7 cellular contexts compared by ENCODE assay signal in the genomic region with DNA sequence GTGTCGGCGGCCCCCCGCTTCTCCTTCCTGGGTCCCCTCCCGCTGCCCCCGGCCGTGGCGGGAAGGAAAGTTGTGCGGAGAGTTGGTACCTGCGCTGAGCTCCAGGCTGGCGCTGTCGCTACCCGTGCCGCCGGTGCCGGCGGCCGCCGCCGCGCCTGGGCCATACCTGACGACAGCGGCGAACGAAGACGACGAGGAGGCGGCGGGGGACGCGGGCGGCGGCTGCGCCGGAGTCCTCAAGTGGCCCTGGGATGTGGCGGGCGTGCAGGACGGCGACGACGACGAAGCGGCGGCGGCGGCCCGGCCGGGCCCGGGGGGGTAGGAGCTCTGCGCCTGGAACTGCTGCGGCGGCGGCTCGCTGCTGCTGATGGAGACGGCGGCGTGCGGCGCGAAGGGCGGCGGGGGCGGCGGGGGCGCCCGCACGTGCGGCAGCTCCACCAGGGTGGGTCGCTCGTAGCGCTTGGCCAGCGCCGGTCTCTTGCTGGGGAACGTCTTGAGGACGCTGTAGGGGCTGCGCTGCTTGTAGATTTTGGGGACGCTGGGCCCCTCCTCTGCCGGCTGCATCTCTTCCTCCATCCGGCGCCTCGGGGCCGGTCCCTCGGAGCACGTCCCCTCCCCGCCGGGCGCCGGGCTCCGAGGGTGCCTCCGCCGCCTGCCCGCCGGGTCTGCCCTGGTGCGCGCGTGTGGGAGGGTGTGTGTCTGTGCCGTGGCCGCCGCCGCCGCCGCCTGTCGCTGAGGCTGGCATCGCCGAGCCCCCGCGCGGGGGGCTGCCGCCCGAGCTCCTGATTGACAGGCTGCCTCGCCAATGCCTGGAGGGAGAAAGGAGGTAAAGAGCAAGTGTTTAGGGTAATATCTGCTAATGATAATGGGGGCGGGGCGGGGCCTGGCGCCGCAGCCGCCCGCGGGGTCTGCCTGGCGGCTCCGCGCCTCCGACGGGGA. TPM values are rescaled to one million over a fixed set of nuclear protein-coding genes. Genes with fewer than 3 reads are reported as not detected.
DNase-seq lines count a peak whose midpoint lies in the region; ATAC-seq and TF ChIP-seq lines count a peak whose summit lies in the region.

No MANE protein-coding gene starts in this region.

- H3K27ac ChIP-seq in KOPT-K1 (ENCODE audit: low read depth, low read length, poor library complexity, severe bottlenecking): peak overlapping the region; percentile 55
- H3K27ac ChIP-seq in skeletal muscle tissue (ENCODE audit: low read depth, low read length): no peak overlapping the region

- H3K4me3 Mint-ChIP-seq in activated CD4-positive, alpha-beta T cell treated with anti-CD3 and anti-CD28 coated beads, Interleukin-2, amount 10 ng/mL, durations not matched to agents 7 days and 5 days: peak overlapping the region; percentile 61
- H3K4me3 Mint-ChIP-seq in glutamatergic neuron (ENCODE audit: unreplicated experiment): peak overlapping the region; percentile 89

- H3K9me3 ChIP-seq in KOPT-K1 (ENCODE audit: insufficient read depth, low read length, poor library complexity, severe bottlenecking): no peaks in the 10 kb centered on the region
- H3K9me3 ChIP-seq in skeletal muscle tissue (ENCODE audit: control insufficient read depth in 3 of 3, low read length in 3 of 3): no peaks in the 10 kb centered on the region

- H3K4me1 ChIP-seq in skeletal muscle tissue (ENCODE audit: control insufficient read depth in 3 of 3, insufficient read depth in 3 of 3, low read length in 3 of 3): peaks cover 0 to 3% (median 0%) of the 10 kb centered on the region in 3 donors

- POLR2A ChIA-PET in activated CD4-positive, alpha-beta T cell treated with anti-CD3 and anti-CD28 coated beads, Interleukin-2, amount 10 ng/mL, durations not matched to agents 7 days and 5 days (lab: Charles Lee): no interaction called here

- CTCF ChIA-PET in activated CD4-positive, alpha-beta T cell treated with anti-CD3 and anti-CD28 coated beads, Interleukin-2, amount 10 ng/mL, durations not matched to agents 7 days and 5 days (lab: Charles Lee): no interaction called here

- H3K4me1 Mint-ChIP-seq in activated CD4-positive, alpha-beta T cell treated with anti-CD3 and anti-CD28 coated beads, Interleukin-2, amount 10 ng/mL, durations not matched to agents 7 days and 5 days: peaks cover 11% of the 10 kb centered on the region
- peaks cover 2% of the 10 kb centered on the region for H3K4me1 Mint-ChIP-seq in glutamatergic neuron (ENCODE audit: low read depth, unreplicated experiment)

- DNase-seq in GM13977 (ENCODE audit: low spot score): peak; percentile 95
- peak; percentile 6 for DNase-seq in activated CD4-positive, alpha-beta T cell treated with anti-CD3 and anti-CD28 coated beads, Interleukin-2, amount 10 ng/mL, durations not matched to agents 7 days and 5 days
- peak; percentile 80 for DNase-seq in glutamatergic neuron
- DNase-seq in COLO829 (ENCODE audit: low spot score): no peak

- peaks cover 52% of the 10 kb centered on the region for H3K27me3 Mint-ChIP-seq in activated CD4-positive, alpha-beta T cell treated with anti-CD3 and anti-CD28 coated beads, Interleukin-2, amount 10 ng/mL, durations not matched to agents 7 days and 5 days
- peaks cover 16% of the 10 kb centered on the region for H3K27me3 Mint-ChIP-seq in glutamatergic neuron (ENCODE audit: unreplicated experiment)

- TF ChIP-seq CTCF in GM13977 (IDR thresholded peaks at IDR 0.05; ENCODE audit: extremely low read depth, insufficient read depth, missing control alignments): no peak
- no peak for TF ChIP-seq CTCF in glutamatergic neuron (IDR thresholded peaks at IDR 0.05; ENCODE audit: partially characterized antibody, unreplicated experiment)

- in situ Hi-C loops in GM13977 (cut with MboI; ENCODE audit: low pct_unique_long_range_greater_than_20kb, low sequenced_read_pairs, unreplicated experiment): no loop called here

- peaks cover 2% of the 10 kb centered on the region for H3K36me3 Mint-ChIP-seq in activated CD4-positive, alpha-beta T cell treated with anti-CD3 and anti-CD28 coated beads, Interleukin-2, amount 10 ng/mL, durations not matched to agents 7 days and 5 days (ENCODE audit: low read depth)
- peaks cover 14% of the 10 kb centered on the region for H3K36me3 Mint-ChIP-seq in glutamatergic neuron (ENCODE audit: unreplicated experiment)

- ATAC-seq in GM21619 (IDR thresholded peaks at IDR 0.05; ENCODE audit: unreplicated experiment): peak; percentile 54

- no peaks in the 10 kb centered on the region for H3K36me3 ChIP-seq in KOPT-K1 (ENCODE audit: insufficient read depth, low read length)
- no peaks in the 10 kb centered on the region for H3K36me3 ChIP-seq in skeletal muscle tissue (ENCODE audit: control insufficient read depth in 3 of 3, insufficient read depth in 3 of 3, low read length in 3 of 3)

- no peak overlapping the region for H3K27ac Mint-ChIP-seq in activated CD4-positive, alpha-beta T cell treated with anti-CD3 and anti-CD28 coated beads, Interleukin-2, amount 10 ng/mL, durations not matched to agents 7 days and 5 days
- no peak overlapping the region for H3K27ac Mint-ChIP-seq in glutamatergic neuron (ENCODE audit: unreplicated experiment)

- H3K9me3 Mint-ChIP-seq in activated CD4-positive, alpha-beta T cell treated with anti-CD3 and anti-CD28 coated beads, Interleukin-2, amount 10 ng/mL, durations not matched to agents 7 days and 5 days: no peaks in the 10 kb centered on the region
- peaks cover 11% of the 10 kb centered on the region for H3K9me3 Mint-ChIP-seq in glutamatergic neuron (ENCODE audit: unreplicated experiment)

- H3K4me3 ChIP-seq in skeletal muscle tissue (ENCODE audit: low read length in 3 of 3): peak overlapping the region in 2 of 3 donors; percentile 14 to 45

- H3K27me3 ChIP-seq in skeletal muscle tissue (ENCODE audit: control insufficient read depth in 3 of 3, insufficient read depth in 3 of 3, low read length in 3 of 3): peaks cover 40 to 55% (median 42%) of the 10 kb centered on the region in 3 donors

- H3K9ac ChIP-seq in skeletal muscle tissue (ENCODE audit: low read depth in 1 of 3, low read length in 3 of 3): no peak overlapping the region

RNA-seq across cellular contexts. Expression of a gene that starts 0.6 kb away (rescaled TPM):
- under 1 TPM; 0.05 to 0.19 TPM for total RNA-seq in activated CD4-positive, alpha-beta T cell treated with anti-CD3 and anti-CD28 coated beads, Interleukin-2, amount 10 ng/mL, durations not matched to agents 7 days and 5 days
- total RNA-seq in glutamatergic neuron (ENCODE audit: unreplicated experiment) (2.1 TPM), skeletal muscle tissue (under 0.01 TPM)
